8 cellular contexts compared by ENCODE assay signal in genomic region chr6:95576621-95577316, GRCh38. TPM values are rescaled to one million over a fixed set of nuclear protein-coding genes. Genes with fewer than 3 reads are reported as not detected.
A peak's percentile ranks its signal among the peaks of the same experiment; 100 is the strongest.
DNase-seq lines count a peak whose midpoint lies in the region; ATAC-seq and TF ChIP-seq lines count a peak whose summit lies in the region.

No MANE protein-coding gene starts in this region.

- H3K4me1 ChIP-seq in ES-I3 (ENCODE audit: insufficient read depth, low read length) (peaks cover 10% of the 10 kb centered on the region; the same call in 1 of the 2 replicates), right atrium auricular region (peaks cover 0 to 19% of the 10 kb centered on the region in 2 donors), sigmoid colon (peaks cover 0 to 33% (median 17%) of the 10 kb centered on the region in 4 donors)

- H3K27me3 ChIP-seq in right atrium auricular region (no peaks in the 10 kb centered on the region), sigmoid colon (no peaks in the 10 kb centered on the region)

- H3K27ac ChIP-seq in right atrium auricular region (peak overlapping the region; percentile 92 to 93), sigmoid colon (peak overlapping the region; percentile 87 to 95 (median 92))

- peak; percentile 27 for ATAC-seq in GM21367 (IDR thresholded peaks at IDR 0.05; ENCODE audit: unreplicated experiment)
- ATAC-seq in activated T-helper 17 cell treated with anti-CD3 and anti-CD28 coated beads, Interleukin-2, amount 50 U/mL, for 72 hours (replicated peaks): peak; percentile 27

- H3K9me3 ChIP-seq in ES-I3 (ENCODE audit: control insufficient read depth, insufficient read depth, low read length) (no peaks in the 10 kb centered on the region), right atrium auricular region (no peaks in the 10 kb centered on the region), sigmoid colon (no peaks in the 10 kb centered on the region)

- H3K9ac ChIP-seq in ES-I3 (ENCODE audit: low read depth, low read length): peak overlapping the region; percentile 78

- no peaks in the 10 kb centered on the region for H3K36me3 ChIP-seq in ES-I3 (ENCODE audit: insufficient read depth, low read length)
- H3K36me3 ChIP-seq in right atrium auricular region: no peaks in the 10 kb centered on the region
- no peaks in the 10 kb centered on the region for H3K36me3 ChIP-seq in sigmoid colon

- H3K27me3 Mint-ChIP-seq in activated T-helper 17 cell treated with anti-CD3 and anti-CD28 coated beads, Interleukin-2, amount 50 U/mL, for 72 hours: no peaks in the 10 kb centered on the region

- peak overlapping the region; percentile 57 to 72 for H3K4me3 ChIP-seq in right atrium auricular region
- H3K4me3 ChIP-seq in sigmoid colon: peak overlapping the region; percentile 67 to 81 (median 72)

- no peak for TF ChIP-seq CTCF in right atrium auricular region (IDR thresholded peaks at IDR 0.05)
- TF ChIP-seq CTCF in sigmoid colon (IDR thresholded peaks at IDR 0.05): no peak

- peaks cover 19% of the 10 kb centered on the region for H3K4me1 Mint-ChIP-seq in activated T-helper 17 cell treated with anti-CD3 and anti-CD28 coated beads, Interleukin-2, amount 50 U/mL, for 72 hours

- no peak for TF ChIP-seq EP300 in sigmoid colon (IDR thresholded peaks at IDR 0.05)

- H3K36me3 Mint-ChIP-seq in activated T-helper 17 cell treated with anti-CD3 and anti-CD28 coated beads, Interleukin-2, amount 50 U/mL, for 72 hours (ENCODE audit: low read depth): peaks cover 11% of the 10 kb centered on the region

- peak overlapping the region; percentile 95 for H3K27ac Mint-ChIP-seq in activated T-helper 17 cell treated with anti-CD3 and anti-CD28 coated beads, Interleukin-2, amount 50 U/mL, for 72 hours

- intact Hi-C loops in sigmoid colon (cut with DNase I): loop anchor here (5.0 to 10.0 kb wide), 2 partner anchors 946 to 1708 kb away; partner anchors contain the start of genes MMS22L and UFL1

- no peaks in the 10 kb centered on the region for H3K9me3 Mint-ChIP-seq in activated T-helper 17 cell treated with anti-CD3 and anti-CD28 coated beads, Interleukin-2, amount 50 U/mL, for 72 hours

- peak; percentile 24 for DNase-seq in KG1 (lab: John Stamatoyannopoulos, UW)
- no peak for DNase-seq in right atrium auricular region (ENCODE audit: low spot score)
- no peak for DNase-seq in sigmoid colon
- DNase-seq in activated gamma-delta T cell (lab: John Stamatoyannopoulos, UW): no peak
- no peak for DNase-seq in NCI-H446 treated with DMSO at 0.1 percent for 48 hours (lab: John Stamatoyannopoulos, UW)

- H3K4me3 Mint-ChIP-seq in activated T-helper 17 cell treated with anti-CD3 and anti-CD28 coated beads, Interleukin-2, amount 50 U/mL, for 72 hours: peak overlapping the region; percentile 95

- no peak for TF ChIP-seq POLR2A in sigmoid colon (IDR thresholded peaks at IDR 0.05)

- WGBS in sigmoid colon, 2 donors: 0 to 1% methylated on average over 4 of the region's 4 CpGs

RNA-seq across cellular contexts. Expression of gene MANEA, which starts 0.6 kb away (rescaled TPM):
- 10 to 100 TPM; 13.4 to 18.6 TPM for total RNA-seq in activated T-helper 17 cell treated with anti-CD3 and anti-CD28 coated beads, Interleukin-2, amount 50 U/mL, for 72 hours
- 1 to 10 TPM; 6.5 to 7.5 TPM for total RNA-seq in right atrium auricular region
- total RNA-seq in sigmoid colon: 10 to 100 TPM in 2 of 4 donors, 1 to 10 TPM in 2; 4.2 to 11.8 (median 7.7) TPM
- 1 to 10 TPM in 1 of 3 donors, under 1 TPM in 2; 0.60 to 3.4 (median 0.92) TPM for polyA plus RNA-seq in sigmoid colon
